32 cellular contexts compared by ENCODE assay signal in the genomic region with DNA sequence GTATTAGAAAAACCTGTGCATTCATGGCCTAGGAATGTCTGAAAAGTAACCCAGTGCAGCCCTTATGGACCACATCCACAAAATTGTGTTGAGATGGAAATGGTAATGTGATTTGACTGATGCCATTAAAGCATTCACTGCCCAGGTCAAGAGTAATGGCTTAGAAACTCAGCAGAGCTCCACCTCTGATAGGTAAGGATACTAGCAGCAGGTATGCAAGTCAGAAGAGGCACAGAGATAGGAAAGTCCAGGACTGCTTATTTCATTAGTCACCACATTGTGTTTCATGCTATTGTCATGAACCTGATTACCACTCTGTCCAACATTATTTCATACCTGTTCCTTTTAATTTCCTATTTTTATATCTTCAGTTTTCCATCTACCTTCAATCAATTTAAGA.
"Had no signal": no experiment of that assay in that cellular context is flagged by ENCODE, and none has a peak within 500 bp of the region (broad histone marks: within the 10 kb centered on the region; RNA-seq: fewer than 3 reads in every experiment).

No MANE protein-coding gene starts in this region.

- H3K27ac ChIP-seq: ascending aorta, PC-9, SJSA1, VCaP had no signal

- H3K9me3 Mint-ChIP-seq: activated naive CD4-positive, alpha-beta T cell treated with anti-CD3 and anti-CD28 coated beads, Interleukin-2, amount 50 U/mL, for 24 hours had no signal

- H3K4me3 Mint-ChIP-seq: activated B cell treated with CpG ODN at 0.5 μM for 24 hours; activated CD8-positive, alpha-beta T cell treated with anti-CD3 and anti-CD28 coated beads, Interleukin-2, amount 10 ng/mL, durations not matched to agents 7 days and 5 days; activated naive CD4-positive, alpha-beta T cell treated with anti-CD3 and anti-CD28 coated beads, Interleukin-2, amount 50 U/mL, for 24 hours; activated naive CD8-positive, alpha-beta T cell treated with anti-CD3 and anti-CD28 coated beads, Interleukin-2, amount 10 ng/mL, durations not matched to agents 7 days and 5 days; activated T-cell treated with anti-CD3 and anti-CD28 coated beads, Interleukin-2, amount 50 U/mL, for 24 hours; T-helper 1 cell treated with Interleukin-12 subunit alpha and Interleukin-12 subunit beta and Interleukin-4 antibody, amounts not matched to agents 30 μg/mL and 1 μg/mL, for 36 hours had no signal

- H3K4me1 ChIP-seq: ascending aorta, SJSA1 had no signal

- FAIRE-seq: RCC 7860 had no signal

- H3K4me3 ChIP-seq: ascending aorta, MG63, PC-9, SJSA1 had no signal

- H3K9me3 ChIP-seq: ascending aorta, MG63, SJSA1, SK-N-SH had no signal

- H3K9ac ChIP-seq: SK-N-SH had no signal

- H3K4me2 ChIP-seq: PC-9, SK-N-SH had no signal

- DNase-seq: activated B cell treated with CpG ODN at 0.5 μM for 24 hours; activated CD4-positive, alpha-beta T cell treated with anti-CD3 and anti-CD28 coated beads for 4 hours; activated CD4-positive, alpha-beta T cell treated with anti-CD3 and anti-CD28 coated beads, Interleukin-2, amount 50 U/mL, for 4 hours; activated CD4-positive, CD25-positive, alpha-beta regulatory T cell treated with anti-CD3 and anti-CD28 coated beads, Interleukin-2, amount 50 U/mL, for 72 hours; activated CD8-positive, alpha-beta T cell treated with anti-CD3 and anti-CD28 coated beads, Interleukin-2, amount 10 ng/mL, durations not matched to agents 7 days and 5 days; activated gamma-delta T cell; activated naive CD4-positive, alpha-beta T cell treated with Interleukin-2 at 50 U/mL for 16 hours; activated naive CD8-positive, alpha-beta T cell treated with anti-CD3 and anti-CD28 coated beads, Interleukin-2, amount 10 ng/mL, durations not matched to agents 7 days and 5 days; activated T-cell treated with anti-CD3 and anti-CD28 coated beads, Interleukin-2, amount 50 U/mL, for 24 hours; amygdala; Karpas-422; KBM-7; MG63; NCI-H1048; NCI-H1105 treated with DMSO at 0.1 percent for 48 hours; NCI-H1436; NCI-H1694; NCI-H1930; NCI-H510A; NCI-H526; NCI-H748 treated with DMSO at 0.1 percent for 48 hours; NK-92 treated with Interleukin-12 subunit alpha and Interleukin-12 subunit beta, amount 100 ng/mL, for 24 hours; PC-9; SHP77; SK-N-SH had no signal

- H3K27ac Mint-ChIP-seq: activated B cell treated with CpG ODN at 0.5 μM for 24 hours; activated CD8-positive, alpha-beta T cell treated with anti-CD3 and anti-CD28 coated beads, Interleukin-2, amount 10 ng/mL, durations not matched to agents 7 days and 5 days; activated naive CD4-positive, alpha-beta T cell treated with anti-CD3 and anti-CD28 coated beads, Interleukin-2, amount 50 U/mL, for 24 hours; activated naive CD8-positive, alpha-beta T cell treated with anti-CD3 and anti-CD28 coated beads, Interleukin-2, amount 10 ng/mL, durations not matched to agents 7 days and 5 days; activated T-cell treated with anti-CD3 and anti-CD28 coated beads, Interleukin-2, amount 50 U/mL, for 24 hours; activated T-helper 2 cell treated with anti-CD3 and anti-CD28 coated beads, Interferon-gamma antibody, Interleukin-2, Interleukin-4, amounts not matched to agents 10 μg/mL and 5 μg/mL and 100 μg/mL, durations not matched to agents 14 hours and 24 hours and 36 hours; T-helper 1 cell treated with Interleukin-12 subunit alpha and Interleukin-12 subunit beta and Interleukin-4 antibody, amounts not matched to agents 30 μg/mL and 1 μg/mL, for 36 hours had no signal

- H3K27me3 Mint-ChIP-seq: activated B cell treated with CpG ODN at 0.5 μM for 24 hours; activated naive CD4-positive, alpha-beta T cell treated with anti-CD3 and anti-CD28 coated beads, Interleukin-2, amount 50 U/mL, for 24 hours; activated naive CD8-positive, alpha-beta T cell treated with anti-CD3 and anti-CD28 coated beads, Interleukin-2, amount 10 ng/mL, durations not matched to agents 7 days and 5 days; activated T-cell treated with anti-CD3 and anti-CD28 coated beads, Interleukin-2, amount 50 U/mL, for 24 hours had no signal

- H3K27me3 ChIP-seq: ascending aorta, MG63, SJSA1 had no signal

- H2AFZ ChIP-seq: PC-9 had no signal

- H3K4me1 Mint-ChIP-seq: activated B cell treated with CpG ODN at 0.5 μM for 24 hours; activated naive CD4-positive, alpha-beta T cell treated with anti-CD3 and anti-CD28 coated beads, Interleukin-2, amount 50 U/mL, for 24 hours; activated naive CD8-positive, alpha-beta T cell treated with anti-CD3 and anti-CD28 coated beads, Interleukin-2, amount 10 ng/mL, durations not matched to agents 7 days and 5 days had no signal

- H3K36me3 Mint-ChIP-seq: activated naive CD4-positive, alpha-beta T cell treated with anti-CD3 and anti-CD28 coated beads, Interleukin-2, amount 50 U/mL, for 24 hours; activated naive CD8-positive, alpha-beta T cell treated with anti-CD3 and anti-CD28 coated beads, Interleukin-2, amount 10 ng/mL, durations not matched to agents 7 days and 5 days had no signal

- H3K36me3 ChIP-seq: ascending aorta, MG63, SJSA1 had no signal
